1 cellular context compared by ENCODE assay signal in genomic region chr11:130068986-130069683, GRCh38.
A peak's percentile ranks its signal among the peaks of the same experiment; 100 is the strongest.
TF ChIP-seq lines count a peak whose summit lies in the region.

No MANE protein-coding gene starts in this region.

TF ChIP-seq in K562, 482 proteins besides CTCF, POLR2A, EP300 and RAD21 (continued from another document):
- TF ChIP-seq MGA (IDR thresholded peaks at IDR 0.05), result peak; percentile 91
- peak in 1 of 2 experiments; percentile 15; a peak in 1 of 4 replicates for TF ChIP-seq SIN3A (IDR thresholded peaks at IDR 0.05; ENCODE audit: borderline replicate concordance in 2 of 2, control insufficient read depth in 1 of 2, low read depth in 2 of 2, low read length in 2 of 2)
- TF ChIP-seq FIP1L1 (IDR thresholded peaks at IDR 0.05; ENCODE audit: low read depth, low read length, poor library complexity, severe bottlenecking), result peak; percentile 73
- peak; percentile 25; the same call in 1 of the 2 replicates for TF ChIP-seq TRIM28 (IDR thresholded peaks at IDR 0.05)
- TF ChIP-seq ZFX (CRISPR knock-in tag; IDR thresholded peaks at IDR 0.05), result peak; percentile 74
- no peak for TF ChIP-seq HEY1 (CRISPR knock-in tag; IDR thresholded peaks at IDR 0.05; ENCODE audit: borderline replicate concordance)
- TF ChIP-seq NRF1 (conservative IDR thresholded peaks at IDR 0.05 in 1 of 2, IDR thresholded peaks at IDR 0.05 in 1 of 2), result peak; percentile 66 to 67
- 0 out of 2 replicates have a peak, but pooled peaks have one; percentile 7 for TF ChIP-seq ATF6 (CRISPR knock-in tag; IDR thresholded peaks at IDR 0.05)
- TF ChIP-seq NFRKB (IDR thresholded peaks at IDR 0.05; ENCODE audit: low read depth), result 0 out of 2 replicates have a peak, but pooled peaks have one; percentile 21
- peak; percentile 90 for TF ChIP-seq ZBTB7A (IDR thresholded peaks at IDR 0.05; ENCODE audit: borderline replicate concordance, control insufficient read depth, low read depth, low read length)
- no peak for TF ChIP-seq KAT7 (CRISPR knock-in tag; IDR thresholded peaks at IDR 0.05; ENCODE audit: borderline replicate concordance)
- TF ChIP-seq GMEB1 (CRISPR knock-in tag; IDR thresholded peaks at IDR 0.05), result peak; percentile 12; the same call in 1 of the 2 replicates
- TF ChIP-seq CBFA2T3 (IDR thresholded peaks at IDR 0.05), result peak; percentile 26; the same call in 1 of the 2 replicates
- TF ChIP-seq ZNF263 (CRISPR knock-in tag; IDR thresholded peaks at IDR 0.05; ENCODE audit: borderline replicate concordance), result peak; percentile 94
- TF ChIP-seq HNRNPL (IDR thresholded peaks at IDR 0.05; ENCODE audit: low read depth, low read length), result no peak
